10 cellular contexts compared by ENCODE assay signal in genomic region chr11:119389611-119390254, GRCh38. TPM values are rescaled to one million over a fixed set of nuclear protein-coding genes. Genes with fewer than 3 reads are reported as not detected.
DNase-seq lines count a peak whose midpoint lies in the region; ATAC-seq and TF ChIP-seq lines count a peak whose summit lies in the region.
"Had no signal": no experiment of that assay in that cellular context is flagged by ENCODE, and none has a peak within 500 bp of the region (broad histone marks: within the 10 kb centered on the region; RNA-seq: fewer than 3 reads in every experiment).

No MANE protein-coding gene starts in this region.

- H3K9me3 Mint-ChIP-seq in activated naive CD4-positive, alpha-beta T cell treated with anti-CD3 and anti-CD28 coated beads for 36 hours, result no peaks in the 10 kb centered on the region
- H3K9me3 Mint-ChIP-seq: activated naive CD8-positive, alpha-beta T cell treated with anti-CD3 and anti-CD28 coated beads, Interleukin-2, amount 10 ng/mL, durations not matched to agents 7 days and 5 days had no signal

- CTCF ChIA-PET in activated naive CD4-positive, alpha-beta T cell treated with anti-CD3 and anti-CD28 coated beads for 36 hours (lab: Charles Lee), result interaction anchor here (0.7 to 0.9 kb wide), 2 partner anchors 14 to 81 kb away, joined by 3 read pairs; no protein-coding TSS in a partner anchor

- intact Hi-C loops in activated naive CD4-positive, alpha-beta T cell treated with anti-CD3 and anti-CD28 coated beads for 36 hours (cut with micrococcal nuclease), result no loop called here

- no peak overlapping the region for H3K4me3 Mint-ChIP-seq in activated naive CD4-positive, alpha-beta T cell treated with anti-CD3 and anti-CD28 coated beads for 36 hours
- H3K4me3 Mint-ChIP-seq: activated naive CD8-positive, alpha-beta T cell treated with anti-CD3 and anti-CD28 coated beads, Interleukin-2, amount 10 ng/mL, durations not matched to agents 7 days and 5 days had no signal

- no peaks in the 10 kb centered on the region for H3K36me3 Mint-ChIP-seq in activated naive CD4-positive, alpha-beta T cell treated with anti-CD3 and anti-CD28 coated beads for 36 hours (ENCODE audit: low read depth)
- H3K36me3 Mint-ChIP-seq: activated naive CD8-positive, alpha-beta T cell treated with anti-CD3 and anti-CD28 coated beads, Interleukin-2, amount 10 ng/mL, durations not matched to agents 7 days and 5 days had no signal

- H3K4me1 Mint-ChIP-seq in activated naive CD4-positive, alpha-beta T cell treated with anti-CD3 and anti-CD28 coated beads for 36 hours (ENCODE audit: low read depth), result no peaks in the 10 kb centered on the region
- H3K4me1 Mint-ChIP-seq: activated naive CD8-positive, alpha-beta T cell treated with anti-CD3 and anti-CD28 coated beads, Interleukin-2, amount 10 ng/mL, durations not matched to agents 7 days and 5 days had no signal

- in situ Hi-C loops in astrocyte of the cerebellum (cut with HindIII; ENCODE audit: low sequenced_read_pairs), result no loop called here

- peaks cover under 1% of the 10 kb centered on the region for H3K27me3 Mint-ChIP-seq in activated naive CD4-positive, alpha-beta T cell treated with anti-CD3 and anti-CD28 coated beads for 36 hours (ENCODE audit: low read depth)

- peak; percentile 49 for TF ChIP-seq CTCF in astrocyte of the cerebellum (IDR thresholded peaks at IDR 0.05; ENCODE audit: low read depth, low read length, missing control alignments)
- peak; percentile 54 for TF ChIP-seq CTCF in retinal pigment epithelial cell (conservative IDR thresholded peaks at IDR 0.05; ENCODE audit: low read depth, low read length)

- peak; percentile 34 for DNase-seq in activated naive CD4-positive, alpha-beta T cell treated with anti-CD3 and anti-CD28 coated beads for 36 hours
- DNase-seq in activated naive CD4-positive, alpha-beta T cell treated with anti-CD3 and anti-CD28 coated beads, Interleukin-2, amount 50 U/mL, for 16 hours, result no peak
- DNase-seq in M059J (ENCODE audit: low read depth), result peak; percentile 13
- no peak for DNase-seq in astrocyte of the cerebellum (ENCODE audit: low read depth)
- no peak for DNase-seq in retinal pigment epithelial cell (ENCODE audit: low read depth)
- no peak for DNase-seq in NCI-H345 treated with DMSO at 0.1 percent for 48 hours (lab: John Stamatoyannopoulos, UW; ENCODE audit: unreplicated experiment)
- DNase-seq in occipital lobe (lab: John Stamatoyannopoulos, UW), result no peak
- DNase-seq: activated naive CD8-positive, alpha-beta T cell treated with anti-CD3 and anti-CD28 coated beads, Interleukin-2, amount 10 ng/mL, durations not matched to agents 7 days and 5 days; SJCRH30 had no signal

- no peak overlapping the region for H3K4me3 ChIP-seq in astrocyte of the cerebellum (ENCODE audit: low read depth, low read length)
- H3K4me3 ChIP-seq in retinal pigment epithelial cell (ENCODE audit: low read length), result no peak overlapping the region
- H3K4me3 ChIP-seq: SJCRH30 had no signal

- no peak overlapping the region for H3K27ac Mint-ChIP-seq in activated naive CD4-positive, alpha-beta T cell treated with anti-CD3 and anti-CD28 coated beads for 36 hours
- H3K27ac Mint-ChIP-seq: activated naive CD8-positive, alpha-beta T cell treated with anti-CD3 and anti-CD28 coated beads, Interleukin-2, amount 10 ng/mL, durations not matched to agents 7 days and 5 days had no signal

- no peak for ATAC-seq in HG02759 (IDR thresholded peaks at IDR 0.05; ENCODE audit: unreplicated experiment)

RNA-seq across cellular contexts. Expression of gene USP2, which starts 8.2 kb away (rescaled TPM):
- total RNA-seq in activated naive CD4-positive, alpha-beta T cell treated with anti-CD3 and anti-CD28 coated beads for 36 hours, result under 1 TPM; 0.35 to 0.57 TPM
- 0.67 and 0.81 TPM in 2 replicates for total RNA-seq in M059J (2014; rRNA removed; shearing (Covaris generic))
- total RNA-seq in occipital lobe, result 1.6 TPM

RNA-seq across cellular contexts. Expression of gene THY1, which starts 33.2 kb away (rescaled TPM):
- under 1 TPM; 0.07 to 0.17 TPM for total RNA-seq in activated naive CD4-positive, alpha-beta T cell treated with anti-CD3 and anti-CD28 coated beads for 36 hours
- 1,171 and 1,190 TPM in 2 replicates for total RNA-seq in M059J (2014; rRNA removed; shearing (Covaris generic))
- total RNA-seq in occipital lobe, result 25.4 TPM
- total RNA-seq: activated naive CD8-positive, alpha-beta T cell treated with anti-CD3 and anti-CD28 coated beads, Interleukin-2, amount 10 ng/mL, durations not matched to agents 7 days and 5 days had no signal

RNA-seq across cellular contexts. Expression of gene MFRP, which starts 43.2 kb away (rescaled TPM):
- not detected for total RNA-seq in activated naive CD4-positive, alpha-beta T cell treated with anti-CD3 and anti-CD28 coated beads for 36 hours
- total RNA-seq in M059J (2014; rRNA removed; shearing (Covaris generic)), result not detected in 2 replicates
- total RNA-seq in occipital lobe, result not detected
- total RNA-seq: activated naive CD8-positive, alpha-beta T cell treated with anti-CD3 and anti-CD28 coated beads, Interleukin-2, amount 10 ng/mL, durations not matched to agents 7 days and 5 days; SJCRH30 had no signal

RNA-seq across cellular contexts. Expression of gene C1QTNF5, which starts 49.0 kb away (rescaled TPM):
- not detected for total RNA-seq in activated naive CD4-positive, alpha-beta T cell treated with anti-CD3 and anti-CD28 coated beads for 36 hours
- total RNA-seq in M059J (2014; rRNA removed; shearing (Covaris generic)), result 5.9 and 7.7 TPM in 2 replicates
- total RNA-seq in occipital lobe, result 4.2 TPM
- total RNA-seq: activated naive CD8-positive, alpha-beta T cell treated with anti-CD3 and anti-CD28 coated beads, Interleukin-2, amount 10 ng/mL, durations not matched to agents 7 days and 5 days had no signal

RNA-seq across cellular contexts. Expression of gene RNF26, which starts 55.4 kb away (rescaled TPM):
- 10 to 100 TPM; 46.1 to 47.0 TPM for total RNA-seq in activated naive CD4-positive, alpha-beta T cell treated with anti-CD3 and anti-CD28 coated beads for 36 hours
- total RNA-seq in M059J (2014; rRNA removed; shearing (Covaris generic)), result 9.5 and 16.1 TPM in 2 replicates
- 1.6 TPM for total RNA-seq in occipital lobe

Comparison
In these comparisons a context has a peak if more than half of its experiments do, and no peak if none do; other contexts are left out.
1. DNase-seq: peak in activated naive CD4-positive, alpha-beta T cell treated with anti-CD3 and anti-CD28 coated beads for 36 hours (single experiment) and M059J (single experiment); none in activated naive CD4-positive, alpha-beta T cell treated with anti-CD3 and anti-CD28 coated beads, Interleukin-2, amount 50 U/mL, for 16 hours (single experiment), astrocyte of the cerebellum (single experiment), retinal pigment epithelial cell (single experiment), NCI-H345 treated with DMSO at 0.1 percent for 48 hours (single experiment) and occipital lobe (single experiment).
2. RNA of gene THY1, which starts 33.2 kb away (total RNA-seq): 1,171 to 1,190 TPM in M059J; 25.4 TPM in occipital lobe (single experiment) and 0.07 to 0.17 TPM in activated naive CD4-positive, alpha-beta T cell treated with anti-CD3 and anti-CD28 coated beads for 36 hours; every median in the first group is over 10 times any median in the second.